ENCODE assay signal across 23 cellular contexts in genomic region chr20:25576783-25577530, GRCh38. TPM values are rescaled to one million over a fixed set of nuclear protein-coding genes. Genes with fewer than 3 reads are reported as not detected.
DNase-seq lines count a peak whose midpoint lies in the region; TF ChIP-seq lines count a peak whose summit lies in the region.
"Had no signal": no experiment of that assay in that cellular context is flagged by ENCODE, and none has a peak within 500 bp of the region (broad histone marks: within the 10 kb centered on the region; RNA-seq: fewer than 3 reads in every experiment).

No MANE protein-coding gene starts in this region.

- 42 to 67% methylated on average over 16 of the region's 16 CpGs for WGBS in testis, 2 donors

- in situ Hi-C loops in G401 (cut with HindIII; ENCODE audit: low sequenced_read_pairs): no loop called here

- TF ChIP-seq POLR2A in testis (IDR thresholded peaks at IDR 0.05): no peak

- H3K9me3 ChIP-seq in testis: no peaks in the 10 kb centered on the region
- H3K9me3 ChIP-seq: BLaER1 treated with 17β-estradiol and CSF1 and Interleukin-3, amounts not matched to agents 10 nM and 100 nM; SJCRH30 had no signal

- TF ChIP-seq CTCF in testis (IDR thresholded peaks at IDR 0.05): no peak

- H3K27me3 ChIP-seq in testis: no peaks in the 10 kb centered on the region
- H3K27me3 ChIP-seq: BLaER1 treated with 17β-estradiol and CSF1 and Interleukin-3, amounts not matched to agents 10 nM and 100 nM; SJCRH30 had no signal

- DNase-seq in G401 (ENCODE audit: low spot score) (peak; percentile 9), cerebellar cortex (ENCODE audit: low spot score) (peak; percentile 8), mesenteric fat pad (ENCODE audit: low spot score) (peak; percentile 87), testis (peak; percentile 83), NCI-H82 (lab: John Stamatoyannopoulos, UW) (no peak)
- no peak for DNase-seq in stimulated activated CD4-positive, alpha-beta T cell treated with anti-CD3 and anti-CD28 coated beads, Interleukin-2, amount 100 ng/mL, for 24 hours
- DNase-seq in stimulated activated CD4-positive, alpha-beta T cell treated with anti-CD3 and anti-CD28 coated beads, Interleukin-15, amount 100 ng/mL, for 24 hours: no peak
- DNase-seq: CD4-positive, alpha-beta T cell; COR-L47; DMS53; GOT3; HCEC 1CT; IMR-90; MM.1S; NCI-H1417; NCI-H1694; NCI-H2081; NCI-H2171; NCI-H226; NCI-H510A treated with DMSO at 0.1 percent for 48 hours; SJCRH30 had no signal

- no peak overlapping the region for H3K4me3 ChIP-seq in testis
- H3K4me3 ChIP-seq: BLaER1 treated with 17β-estradiol and CSF1 and Interleukin-3, amounts not matched to agents 10 nM and 100 nM; SJCRH30 had no signal

- peaks cover 43% of the 10 kb centered on the region for H3K4me1 ChIP-seq in testis

- no peaks in the 10 kb centered on the region for H3K36me3 ChIP-seq in testis (ENCODE audit: low read depth, missing control alignments)
- H3K36me3 ChIP-seq: BLaER1 treated with 17β-estradiol and CSF1 and Interleukin-3, amounts not matched to agents 10 nM and 100 nM had no signal

- intact Hi-C loops in testis (cut with DNase I; ENCODE audit: low total_unique reads): no loop called here

- H3K27ac ChIP-seq in testis: no peak overlapping the region
- H3K27ac ChIP-seq: BLaER1 treated with 17β-estradiol and CSF1 and Interleukin-3, amounts not matched to agents 10 nM and 100 nM; KMS-11; SJCRH30 had no signal

RNA-seq across cellular contexts. Expression of gene NINL, which starts 8.4 kb away (rescaled TPM):
- total RNA-seq in G401 (2014; rRNA removed; shearing (Covaris generic)): 16.5 and 20.8 TPM in 2 replicates
- total RNA-seq in mesenteric fat pad (5.0 TPM), testis (10 to 100 TPM; 32.8 to 33.4 TPM)
- 17.9 TPM for polyA plus RNA-seq in testis (ENCODE audit: insufficient read depth, low read depth, low replicate concordance)

RNA-seq across cellular contexts. Expression of gene NANP, which starts 46.9 kb away (rescaled TPM):
- total RNA-seq in G401 (2014; rRNA removed; shearing (Covaris generic)): 5.8 and 6.6 TPM in 2 replicates
- total RNA-seq in mesenteric fat pad: 7.5 TPM
- 1 to 10 TPM; 6.3 to 6.9 TPM for total RNA-seq in testis
- 4.4 TPM for polyA plus RNA-seq in testis (ENCODE audit: insufficient read depth, low read depth, low replicate concordance)

Comparison
In these comparisons a context has a peak if more than half of its experiments do, and no peak if none do; other contexts are left out.
1. DNase-seq: peak in G401 (single experiment), cerebellar cortex (single experiment), mesenteric fat pad (single experiment) and testis (single experiment); none in NCI-H82 (single experiment), stimulated activated CD4-positive, alpha-beta T cell treated with anti-CD3 and anti-CD28 coated beads, Interleukin-2, amount 100 ng/mL, for 24 hours (0 of 2) and stimulated activated CD4-positive, alpha-beta T cell treated with anti-CD3 and anti-CD28 coated beads, Interleukin-15, amount 100 ng/mL, for 24 hours (single experiment).